In genomic region chr13:30690282-30691188, GRCh38 we compare ENCODE assay signal across 8 cellular contexts. TPM values are rescaled to one million over a fixed set of nuclear protein-coding genes. Genes with fewer than 3 reads are reported as not detected.
A peak's percentile ranks its signal among the peaks of the same experiment; 100 is the strongest.
DNase-seq lines count a peak whose midpoint lies in the region; ATAC-seq, FAIRE-seq and TF ChIP-seq lines count a peak whose summit lies in the region.

No MANE protein-coding gene starts in this region.

- no peaks in the 10 kb centered on the region for H3K27me3 ChIP-seq in pancreas
- H3K27me3 ChIP-seq in HAP-1 (ENCODE audit: low read depth) = peaks cover 13% of the 10 kb centered on the region; the same call in 1 of the 2 replicates

- H3K4me1 ChIP-seq in pancreas = no peaks in the 10 kb centered on the region
- no peaks in the 10 kb centered on the region for H3K4me1 ChIP-seq in HAP-1

- in situ Hi-C loops in HAP-1 (cut with MboI; ENCODE audit: low sequenced_read_pairs) = loop anchor here (25.0 kb wide), 1 partner anchor 347 kb away; no protein-coding TSS in a partner anchor

- TF ChIP-seq CTCF in AG09309 (IDR thresholded peaks at IDR 0.05; ENCODE audit: control insufficient read depth, insufficient read depth, low read depth, low read length, missing control alignments) (no peak), pancreas (IDR thresholded peaks at IDR 0.05) (no peak)

- H3K9me3 ChIP-seq in KOPT-K1 (ENCODE audit: insufficient read depth, low read length, poor library complexity, severe bottlenecking) (no peaks in the 10 kb centered on the region), pancreas (no peaks in the 10 kb centered on the region), HAP-1 (no peaks in the 10 kb centered on the region)

- intact Hi-C loops in pancreas (cut with DNase I) = no loop called here

- H3K27ac ChIP-seq in KOPT-K1 (ENCODE audit: low read depth, low read length, poor library complexity, severe bottlenecking) (peak overlapping the region; percentile 46), pancreas (peak overlapping the region in 2 of 4 donors; percentile 17 to 30)

- no peak for FAIRE-seq in pancreas (lab: Jason Lieb, UNC)

- H3K36me3 ChIP-seq in KOPT-K1 (ENCODE audit: insufficient read depth, low read length) (no peaks in the 10 kb centered on the region), pancreas (no peaks in the 10 kb centered on the region), HAP-1 (replicated peaks) (no peaks in the 10 kb centered on the region)

- DNase-seq in AG09309 (ENCODE audit: low read depth) (peak; percentile 79), UCSD-AML1 (lab: John Stamatoyannopoulos, UW; ENCODE audit: unreplicated experiment) (peak; percentile 74), fibroblast of peridontal ligament (ENCODE audit: extremely low read depth) (peak; percentile 96), pancreas (no peak), HAP-1 (ENCODE audit: low spot score in 2 of 2) (no peak)

- WGBS in pancreas, 2 donors = 61 to 66% methylated on average over 20 to 21 of the region's 21 CpGs

- peak; percentile 82 for ATAC-seq in GM18909 (IDR thresholded peaks at IDR 0.05; ENCODE audit: poor library complexity, unreplicated experiment)
- peak in 3 of 4 donors; percentile 72 to 86 (median 78) for ATAC-seq in pancreas
- ATAC-seq in GM18858 (IDR thresholded peaks at IDR 0.05; ENCODE audit: unreplicated experiment) = no peak

- H3K4me3 ChIP-seq in AG09309 (ENCODE audit: control insufficient read depth, low read depth, low read length) (peak overlapping the region; percentile 48), pancreas (peak overlapping the region in 1 of 4 donors; percentile 25), HAP-1 (no peak overlapping the region)

RNA-seq across cellular contexts. Expression of gene ALOX5AP, which starts 44.8 kb away (rescaled TPM):
- total RNA-seq in pancreas = 10 to 100 TPM in 2 of 6 donors, 1 to 10 TPM in 4; 1.3 to 33.2 (median 6.0) TPM
- polyA plus RNA-seq in pancreas = 1 to 10 TPM; 1.4 to 3.6 TPM

Comparison
In these comparisons a context has a peak if more than half of its experiments do, and no peak if none do; other contexts are left out.
1. DNase-seq: peak in AG09309 (single experiment), UCSD-AML1 (single experiment) and fibroblast of peridontal ligament (single experiment); none in pancreas (0 of 6) and HAP-1 (0 of 2).